In the genomic region with DNA sequence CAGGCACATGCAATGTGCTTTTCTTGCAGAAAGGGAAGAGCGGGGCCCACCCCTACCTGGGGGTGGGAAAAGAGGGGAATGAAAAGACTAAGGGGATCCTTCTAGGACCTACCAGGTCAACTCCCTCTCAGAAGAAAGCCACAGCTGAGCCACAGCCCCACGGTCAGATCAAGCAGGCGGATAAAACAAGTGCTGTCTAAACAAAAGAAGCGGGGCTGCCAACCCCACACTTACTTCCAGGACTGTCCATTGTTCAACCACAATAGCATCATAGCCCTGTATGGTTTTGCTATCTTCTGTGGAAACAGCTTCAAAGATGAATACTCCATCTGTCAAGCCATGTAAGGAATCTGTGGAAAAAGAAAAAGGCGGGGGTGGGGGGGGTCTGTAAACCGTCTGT, we compare ENCODE assay signal across 17 cellular contexts.
DNase-seq lines count a peak whose midpoint lies in the region; ATAC-seq, FAIRE-seq and TF ChIP-seq lines count a peak whose summit lies in the region.
"Had no signal": no experiment of that assay in that cellular context is flagged by ENCODE, and none has a peak within 500 bp of the region (broad histone marks: within the 10 kb centered on the region; RNA-seq: fewer than 3 reads in every experiment).

No MANE protein-coding gene starts in this region.

- peaks cover 16% of the 10 kb centered on the region for H4K20me1 ChIP-seq in astrocyte (ENCODE audit: insufficient read depth, low read length)

- WGBS in prostate gland = 61% methylated on average over 6 of the region's 6 CpGs

- H3K9me3 ChIP-seq in astrocyte (ENCODE audit: insufficient read depth, low read depth, low read length) (no peaks in the 10 kb centered on the region), left ventricle myocardium inferior (replicated peaks) (no peaks in the 10 kb centered on the region), prostate gland (no peaks in the 10 kb centered on the region)

- peaks cover 65% of the 10 kb centered on the region for H3K36me3 Mint-ChIP-seq in activated CD8-positive, alpha-beta T cell treated with anti-CD3 and anti-CD28 coated beads for 36 hours (ENCODE audit: low read depth)
- peaks cover 52% of the 10 kb centered on the region for H3K36me3 Mint-ChIP-seq in activated CD8-positive, alpha-beta T cell treated with anti-CD3 and anti-CD28 coated beads, Interleukin-2, amount 10 ng/mL, durations not matched to agents 7 days and 5 days (ENCODE audit: low read depth)
- peaks cover 20% of the 10 kb centered on the region for H3K36me3 Mint-ChIP-seq in astrocyte (ENCODE audit: low read depth, unreplicated experiment)
- peaks cover 89% of the 10 kb centered on the region for H3K36me3 Mint-ChIP-seq in stimulated activated memory B cell treated with anti-CD40 and anti-IgM and Interleukin-4, amounts not matched to agents 10 μg/mL and 1 μg/mL and 100 μg/mL, for 72 hours

- no peak for TF ChIP-seq CTCF in activated CD8-positive, alpha-beta T cell treated with anti-CD3 and anti-CD28 coated beads for 36 hours (IDR thresholded peaks at IDR 0.05)
- TF ChIP-seq CTCF in astrocyte (IDR thresholded peaks at IDR 0.05; ENCODE audit: insufficient read depth, low read depth, low read length) = no peak
- no peak for TF ChIP-seq CTCF in left ventricle myocardium inferior (IDR thresholded peaks at IDR 0.05; ENCODE audit: borderline replicate concordance)
- TF ChIP-seq CTCF in prostate gland (IDR thresholded peaks at IDR 0.05) = no peak
- no peak for TF ChIP-seq CTCF in GM10248 (IDR thresholded peaks at IDR 0.05; ENCODE audit: control extremely low read depth, extremely low read depth, low read depth, missing control alignments)

- ATAC-seq in activated CD8-positive, alpha-beta T cell treated with anti-CD3 and anti-CD28 coated beads for 36 hours = no peak
- ATAC-seq in activated CD8-positive, alpha-beta T cell treated with anti-CD3 and anti-CD28 coated beads, Interleukin-2, amount 10 ng/mL, durations not matched to agents 7 days and 5 days = no peak
- ATAC-seq in stimulated activated memory B cell treated with anti-CD40 and anti-IgM and Interleukin-4, amounts not matched to agents 10 μg/mL and 1 μg/mL and 100 μg/mL, for 72 hours = no peak
- ATAC-seq: GM12878 had no signal

- TF ChIP-seq POLR2A in prostate gland (IDR thresholded peaks at IDR 0.05) = no peak

- no peak overlapping the region for H3K4me3 Mint-ChIP-seq in activated CD8-positive, alpha-beta T cell treated with anti-CD3 and anti-CD28 coated beads for 36 hours
- H3K4me3 Mint-ChIP-seq in activated CD8-positive, alpha-beta T cell treated with anti-CD3 and anti-CD28 coated beads, Interleukin-2, amount 10 ng/mL, durations not matched to agents 7 days and 5 days = no peak overlapping the region
- H3K4me3 Mint-ChIP-seq in astrocyte (ENCODE audit: unreplicated experiment) = no peak overlapping the region
- no peak overlapping the region for H3K4me3 Mint-ChIP-seq in stimulated activated memory B cell treated with anti-CD40 and anti-IgM and Interleukin-4, amounts not matched to agents 10 μg/mL and 1 μg/mL and 100 μg/mL, for 72 hours

- intact Hi-C loops in activated CD8-positive, alpha-beta T cell treated with anti-CD3 and anti-CD28 coated beads for 36 hours (cut with micrococcal nuclease) = no loop called here
- intact Hi-C loops in left ventricle myocardium inferior (cut with micrococcal nuclease) = no loop called here
- intact Hi-C loops in prostate gland (cut with DNase I) = no loop called here

- CTCF ChIA-PET in activated CD8-positive, alpha-beta T cell treated with anti-CD3 and anti-CD28 coated beads for 36 hours (lab: Charles Lee) = interaction anchor here (0.9 kb wide), 1 partner anchor 9 kb away, joined by 3 read pairs; no protein-coding TSS in a partner anchor
- CTCF ChIA-PET in activated CD8-positive, alpha-beta T cell treated with anti-CD3 and anti-CD28 coated beads, Interleukin-2, amount 10 ng/mL, durations not matched to agents 7 days and 5 days (lab: Charles Lee) = interaction anchor here (1.1 kb wide), 1 partner anchor 67 kb away, joined by 5 read pairs; no protein-coding TSS in a partner anchor
- CTCF ChIA-PET in GM10248 (lab: Yijun Ruan, JAX) = interaction anchor here (1.2 to 1.3 kb wide), 3 partner anchors 13 to 29 kb away, joined by 3 to 4 read pairs (median 3); no protein-coding TSS in a partner anchor

- H3K4me3 ChIP-seq in astrocyte (ENCODE audit: insufficient read depth, low read depth, low read length) (no peak overlapping the region), left ventricle myocardium inferior (no peak overlapping the region), prostate gland (no peak overlapping the region)
- H3K4me3 ChIP-seq: GM12878 had no signal

- POLR2A ChIA-PET in activated CD8-positive, alpha-beta T cell treated with anti-CD3 and anti-CD28 coated beads for 36 hours (lab: Charles Lee) = interaction anchor here (1.1 kb wide), 1 partner anchor 19 kb away, joined by 5 read pairs; no protein-coding TSS in a partner anchor
- POLR2A ChIA-PET in activated CD8-positive, alpha-beta T cell treated with anti-CD3 and anti-CD28 coated beads, Interleukin-2, amount 10 ng/mL, durations not matched to agents 7 days and 5 days (lab: Charles Lee) = no interaction called here
- POLR2A ChIA-PET in GM10248 (lab: Yijun Ruan, JAX) = no interaction called here

- H3K4me2 ChIP-seq in astrocyte (ENCODE audit: low read length) = no peak overlapping the region

- H3K4me1 Mint-ChIP-seq in activated CD8-positive, alpha-beta T cell treated with anti-CD3 and anti-CD28 coated beads for 36 hours (ENCODE audit: low read depth) = peaks cover 37% of the 10 kb centered on the region
- peaks cover 9% of the 10 kb centered on the region for H3K4me1 Mint-ChIP-seq in activated CD8-positive, alpha-beta T cell treated with anti-CD3 and anti-CD28 coated beads, Interleukin-2, amount 10 ng/mL, durations not matched to agents 7 days and 5 days (ENCODE audit: low read depth)
- H3K4me1 Mint-ChIP-seq in astrocyte (ENCODE audit: low read depth, unreplicated experiment) = peaks cover 19% of the 10 kb centered on the region
- peaks cover 25% of the 10 kb centered on the region for H3K4me1 Mint-ChIP-seq in stimulated activated memory B cell treated with anti-CD40 and anti-IgM and Interleukin-4, amounts not matched to agents 10 μg/mL and 1 μg/mL and 100 μg/mL, for 72 hours

- H3K9me3 Mint-ChIP-seq in activated CD8-positive, alpha-beta T cell treated with anti-CD3 and anti-CD28 coated beads for 36 hours = no peaks in the 10 kb centered on the region
- no peaks in the 10 kb centered on the region for H3K9me3 Mint-ChIP-seq in activated CD8-positive, alpha-beta T cell treated with anti-CD3 and anti-CD28 coated beads, Interleukin-2, amount 10 ng/mL, durations not matched to agents 7 days and 5 days (ENCODE audit: insufficient read depth)
- no peaks in the 10 kb centered on the region for H3K9me3 Mint-ChIP-seq in astrocyte (ENCODE audit: unreplicated experiment)
- no peaks in the 10 kb centered on the region for H3K9me3 Mint-ChIP-seq in stimulated activated memory B cell treated with anti-CD40 and anti-IgM and Interleukin-4, amounts not matched to agents 10 μg/mL and 1 μg/mL and 100 μg/mL, for 72 hours

- H3K9ac ChIP-seq in astrocyte (ENCODE audit: low read length) = no peak overlapping the region

- H3K27ac Mint-ChIP-seq in activated CD8-positive, alpha-beta T cell treated with anti-CD3 and anti-CD28 coated beads for 36 hours = peak overlapping the region; percentile 17
- H3K27ac Mint-ChIP-seq in activated CD8-positive, alpha-beta T cell treated with anti-CD3 and anti-CD28 coated beads, Interleukin-2, amount 10 ng/mL, durations not matched to agents 7 days and 5 days = no peak overlapping the region
- H3K27ac Mint-ChIP-seq in astrocyte (ENCODE audit: unreplicated experiment) = no peak overlapping the region
- peak overlapping the region; percentile 30 for H3K27ac Mint-ChIP-seq in stimulated activated memory B cell treated with anti-CD40 and anti-IgM and Interleukin-4, amounts not matched to agents 10 μg/mL and 1 μg/mL and 100 μg/mL, for 72 hours

- H3K27ac ChIP-seq in astrocyte (ENCODE audit: low read depth, low read length) (no peak overlapping the region), left ventricle myocardium inferior (replicated peaks) (peak overlapping the region; percentile 62), prostate gland (no peak overlapping the region)

- no peak for FAIRE-seq in astrocyte (lab: Jason Lieb, UNC)
- no peak for FAIRE-seq in HTR-8/SVneo (lab: Jason Lieb, UNC)
- FAIRE-seq: GM12878, H54 had no signal

- H3K27me3 ChIP-seq in astrocyte (ENCODE audit: insufficient read depth, low read length) (no peaks in the 10 kb centered on the region), left ventricle myocardium inferior (ENCODE audit: low read depth) (no peaks in the 10 kb centered on the region), prostate gland (replicated peaks; ENCODE audit: insufficient read depth) (no peaks in the 10 kb centered on the region)

- no peak for DNase-seq in activated CD8-positive, alpha-beta T cell treated with anti-CD3 and anti-CD28 coated beads for 36 hours
- DNase-seq in activated CD8-positive, alpha-beta T cell treated with anti-CD3 and anti-CD28 coated beads, Interleukin-2, amount 10 ng/mL, durations not matched to agents 7 days and 5 days = no peak
- peak; percentile 89 for DNase-seq in astrocyte (ENCODE audit: low read depth)
- DNase-seq in left ventricle myocardium inferior = no peak
- no peak for DNase-seq in prostate gland (ENCODE audit: low spot score)
- no peak for DNase-seq in HTR-8/SVneo (ENCODE audit: insufficient read length, low spot score)
- no peak for DNase-seq in GM10248 (ENCODE audit: extremely low spot score)
- DNase-seq: activated naive CD4-positive, alpha-beta T cell treated with anti-CD3 and anti-CD28 coated beads, Interleukin-2, amount 50 U/mL, for 16 hours; cerebellar nuclear complex; mesendoderm; NCI-H446 treated with DMSO at 0.1 percent for 48 hours; occipital lobe; OCI-M1; stimulated activated naive CD4-positive, alpha-beta T cell had no signal

- no peaks in the 10 kb centered on the region for H3K36me3 ChIP-seq in astrocyte (ENCODE audit: insufficient read depth, low read length)
- peaks cover 47% of the 10 kb centered on the region for H3K36me3 ChIP-seq in left ventricle myocardium inferior
- no peaks in the 10 kb centered on the region for H3K36me3 ChIP-seq in prostate gland

- H3K4me1 ChIP-seq in astrocyte (ENCODE audit: insufficient read depth, low read length) (peaks cover 5% of the 10 kb centered on the region), left ventricle myocardium inferior (peaks cover 64% of the 10 kb centered on the region), prostate gland (replicated peaks) (no peaks in the 10 kb centered on the region)

- no peaks in the 10 kb centered on the region for H3K27me3 Mint-ChIP-seq in activated CD8-positive, alpha-beta T cell treated with anti-CD3 and anti-CD28 coated beads for 36 hours
- no peaks in the 10 kb centered on the region for H3K27me3 Mint-ChIP-seq in activated CD8-positive, alpha-beta T cell treated with anti-CD3 and anti-CD28 coated beads, Interleukin-2, amount 10 ng/mL, durations not matched to agents 7 days and 5 days (ENCODE audit: low read depth)
- H3K27me3 Mint-ChIP-seq in astrocyte (ENCODE audit: low read depth, unreplicated experiment) = no peaks in the 10 kb centered on the region
- H3K27me3 Mint-ChIP-seq in stimulated activated memory B cell treated with anti-CD40 and anti-IgM and Interleukin-4, amounts not matched to agents 10 μg/mL and 1 μg/mL and 100 μg/mL, for 72 hours = no peaks in the 10 kb centered on the region

- H2AFZ ChIP-seq in astrocyte (ENCODE audit: low read depth, low read length) = no peak overlapping the region

- peaks cover 10% of the 10 kb centered on the region for H3K79me2 ChIP-seq in astrocyte (ENCODE audit: insufficient read depth, low read length)

Comparison
In these comparisons a context has a peak if more than half of its experiments do, and no peak if none do; other contexts are left out.
1. H3K27ac Mint-ChIP-seq: peak in activated CD8-positive, alpha-beta T cell treated with anti-CD3 and anti-CD28 coated beads for 36 hours (single experiment) and stimulated activated memory B cell treated with anti-CD40 and anti-IgM and Interleukin-4, amounts not matched to agents 10 μg/mL and 1 μg/mL and 100 μg/mL, for 72 hours (single experiment); none in activated CD8-positive, alpha-beta T cell treated with anti-CD3 and anti-CD28 coated beads, Interleukin-2, amount 10 ng/mL, durations not matched to agents 7 days and 5 days (single experiment) and astrocyte (single experiment).